ENCODE assay signal across 1 cellular context in the genomic region with DNA sequence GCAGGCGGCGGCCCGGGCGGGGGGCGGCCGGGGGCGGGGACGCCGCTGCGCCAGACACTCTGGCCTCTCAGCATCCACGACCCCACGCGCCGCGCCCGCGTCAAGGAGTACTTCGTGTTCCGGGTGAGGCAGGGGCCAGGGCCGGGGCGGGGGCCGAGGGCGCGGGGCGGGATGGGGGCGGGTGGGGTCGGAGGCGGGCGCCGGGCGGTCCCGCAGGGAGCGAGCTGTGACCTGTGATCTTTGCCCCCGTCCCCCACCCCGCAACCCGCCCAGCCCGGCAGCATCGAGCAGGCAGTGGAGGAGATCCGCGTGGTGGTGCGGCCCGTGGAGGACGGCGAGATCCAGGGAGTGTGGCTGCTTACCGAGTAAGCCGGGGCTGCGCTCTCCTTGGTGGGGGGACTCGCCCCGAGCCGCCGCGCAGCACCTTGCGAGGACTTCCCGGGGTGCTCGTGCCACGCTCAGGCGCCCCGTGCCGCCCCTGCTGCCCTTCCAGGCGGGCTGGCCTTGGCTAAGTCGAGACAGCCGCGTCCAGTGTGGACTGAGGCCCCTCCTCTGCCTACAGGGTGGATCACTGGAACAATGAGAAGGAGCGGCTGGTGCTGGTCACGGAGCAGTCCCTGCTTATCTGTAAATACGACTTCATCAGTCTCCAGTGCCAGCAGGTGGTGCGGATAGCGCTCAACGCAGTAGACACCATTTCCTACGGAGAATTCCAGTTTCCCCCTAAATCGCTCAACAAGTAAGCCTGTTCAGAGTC.
A peak's percentile ranks its signal among the peaks of the same experiment; 100 is the strongest.
TF ChIP-seq lines count a peak whose summit lies in the region.

No MANE protein-coding gene starts in this region.

TF ChIP-seq in K562, 482 proteins besides CTCF, POLR2A, EP300 and RAD21 (continued from another document and continues in another):
- TF ChIP-seq, protein P1, sequence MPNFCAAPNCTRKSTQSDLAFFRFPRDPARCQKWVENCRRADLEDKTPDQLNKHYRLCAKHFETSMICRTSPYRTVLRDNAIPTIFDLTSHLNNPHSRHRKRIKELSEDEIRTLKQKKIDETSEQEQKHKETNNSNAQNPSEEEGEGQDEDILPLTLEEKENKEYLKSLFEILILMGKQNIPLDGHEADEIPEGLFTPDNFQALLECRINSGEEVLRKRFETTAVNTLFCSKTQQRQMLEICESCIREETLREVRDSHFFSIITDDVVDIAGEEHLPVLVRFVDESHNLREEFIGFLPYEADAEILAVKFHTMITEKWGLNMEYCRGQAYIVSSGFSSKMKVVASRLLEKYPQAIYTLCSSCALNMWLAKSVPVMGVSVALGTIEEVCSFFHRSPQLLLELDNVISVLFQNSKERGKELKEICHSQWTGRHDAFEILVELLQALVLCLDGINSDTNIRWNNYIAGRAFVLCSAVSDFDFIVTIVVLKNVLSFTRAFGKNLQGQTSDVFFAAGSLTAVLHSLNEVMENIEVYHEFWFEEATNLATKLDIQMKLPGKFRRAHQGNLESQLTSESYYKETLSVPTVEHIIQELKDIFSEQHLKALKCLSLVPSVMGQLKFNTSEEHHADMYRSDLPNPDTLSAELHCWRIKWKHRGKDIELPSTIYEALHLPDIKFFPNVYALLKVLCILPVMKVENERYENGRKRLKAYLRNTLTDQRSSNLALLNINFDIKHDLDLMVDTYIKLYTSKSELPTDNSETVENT (CRISPR knock-in tag; IDR thresholded peaks at IDR 0.05): peak; percentile 64; the same call in 1 of the 2 replicates
- TF ChIP-seq DACH1 (IDR thresholded peaks at IDR 0.05; ENCODE audit: partially characterized antibody) (no peak), CAMTA2 (CRISPR knock-in tag; conservative IDR thresholded peaks at IDR 0.05) (no peak), L3MBTL2 (IDR thresholded peaks at IDR 0.05) (peak; percentile 39; the same call in 1 of the 2 replicates), ARID1B (IDR thresholded peaks at IDR 0.05) (peak; percentile 84), WHSC1 (IDR thresholded peaks at IDR 0.05; ENCODE audit: low read length) (no peak), ZC3H8 (IDR thresholded peaks at IDR 0.05) (no peak), DPF2 (IDR thresholded peaks at IDR 0.05) (peak; percentile 77), RBFOX2 (IDR thresholded peaks at IDR 0.05; ENCODE audit: low read depth, low read length) (peak; percentile 54; the same call in 1 of the 2 replicates), MYC (IDR thresholded peaks at IDR 0.05; ENCODE audit: low read depth, low read length) (no peak), MYC (CRISPR knock-in tag; IDR thresholded peaks at IDR 0.05; ENCODE audit: borderline replicate concordance, low read depth) (peak; percentile 27; the same call in 1 of the 2 replicates), ZNF263 (CRISPR knock-in tag; IDR thresholded peaks at IDR 0.05; ENCODE audit: borderline replicate concordance) (0 out of 2 replicates have a peak, but pooled peaks have one; percentile 14), POLR2G (IDR thresholded peaks at IDR 0.05; ENCODE audit: low read depth, low read length) (no peak; the same call in none of the 2 replicates), ATF7 (IDR thresholded peaks at IDR 0.05) (peak; percentile 57; the same call in 1 of the 2 replicates), KAT7 (CRISPR knock-in tag; IDR thresholded peaks at IDR 0.05; ENCODE audit: borderline replicate concordance) (no peak), TEAD1 (CRISPR knock-in tag; IDR thresholded peaks at IDR 0.05) (peak in 1 of 2 experiments; percentile 45; a peak in 1 of 4 replicates), MEIS2 (IDR thresholded peaks at IDR 0.05; ENCODE audit: partially characterized antibody) (peak; percentile 60), PTRF (tag; IDR thresholded peaks at IDR 0.05) (no peak), GATA2 (CRISPR knock-in tag; IDR thresholded peaks at IDR 0.05) (peak; percentile 74), NFATC3 (IDR thresholded peaks at IDR 0.05) (no peak), SIN3A (IDR thresholded peaks at IDR 0.05; ENCODE audit: borderline replicate concordance in 2 of 2, control insufficient read depth in 1 of 2, low read depth in 2 of 2, low read length in 2 of 2) (peak in 1 of 2 experiments; percentile 47; a peak in 1 of 4 replicates), SRSF7 (optimal IDR thresholded peaks at IDR 0.05; ENCODE audit: low read depth, low read length) (no peak), CBFA2T2 (conservative IDR thresholded peaks at IDR 0.05) (peak; percentile 65), TCF7L2 (IDR thresholded peaks at IDR 0.05; ENCODE audit: low read depth, low read length) (no peak), MIER1 (IDR thresholded peaks at IDR 0.05; ENCODE audit: low read depth) (no peak), HDAC2 (IDR thresholded peaks at IDR 0.05) (no peak), RBBP5 (IDR thresholded peaks at IDR 0.05; ENCODE audit: borderline replicate concordance, insufficient read depth, low read length, poor library complexity, severe bottlenecking) (peak; percentile 79), TAL1 (IDR thresholded peaks at IDR 0.05) (peak; percentile 80), ZNF282 (CRISPR knock-in tag; IDR thresholded peaks at IDR 0.05) (no peak), DMBX1 (CRISPR knock-in tag; IDR thresholded peaks at IDR 0.05; ENCODE audit: borderline replicate concordance) (0 out of 2 replicates have a peak, but pooled peaks have one; percentile 30), ATF1 (CRISPR knock-in tag; IDR thresholded peaks at IDR 0.05) (no peak), ATF1 (tag; IDR thresholded peaks at IDR 0.05) (peak; percentile 46), ZKSCAN3 (CRISPR knock-in tag; IDR thresholded peaks at IDR 0.05) (no peak), CHD2 (IDR thresholded peaks at IDR 0.05; ENCODE audit: low read depth, low read length) (no peak), POLR2AphosphoS5 (IDR thresholded peaks at IDR 0.05; ENCODE audit: control insufficient read depth, insufficient read depth, low read depth, low read length) (peak; percentile 65), SP1 (CRISPR knock-in tag; IDR thresholded peaks at IDR 0.05) (0 out of 2 replicates have a peak, but pooled peaks have one; percentile 30), ZFX (CRISPR knock-in tag; IDR thresholded peaks at IDR 0.05) (peak; percentile 28), STAG1 (CRISPR knock-in tag; IDR thresholded peaks at IDR 0.05; ENCODE audit: borderline replicate concordance) (no peak), BCOR (IDR thresholded peaks at IDR 0.05) (peak; percentile 48), ZC3H11A (IDR thresholded peaks at IDR 0.05; ENCODE audit: low read depth, low read length) (no peak), ZNF584 (CRISPR knock-in tag; IDR thresholded peaks at IDR 0.05; ENCODE audit: low read depth) (no peak), HSF4 (CRISPR knock-in tag; IDR thresholded peaks at IDR 0.05; ENCODE audit: borderline replicate concordance) (no peak), TEAD4 (IDR thresholded peaks at IDR 0.05; ENCODE audit: low read length) (peak; percentile 78), TEAD4 (CRISPR knock-in tag; IDR thresholded peaks at IDR 0.05; ENCODE audit: borderline replicate concordance) (no peak), GATAD2A (IDR thresholded peaks at IDR 0.05) (0 out of 2 replicates have a peak, but pooled peaks have one; percentile 30)
- TF ChIP-seq, protein P2, sequence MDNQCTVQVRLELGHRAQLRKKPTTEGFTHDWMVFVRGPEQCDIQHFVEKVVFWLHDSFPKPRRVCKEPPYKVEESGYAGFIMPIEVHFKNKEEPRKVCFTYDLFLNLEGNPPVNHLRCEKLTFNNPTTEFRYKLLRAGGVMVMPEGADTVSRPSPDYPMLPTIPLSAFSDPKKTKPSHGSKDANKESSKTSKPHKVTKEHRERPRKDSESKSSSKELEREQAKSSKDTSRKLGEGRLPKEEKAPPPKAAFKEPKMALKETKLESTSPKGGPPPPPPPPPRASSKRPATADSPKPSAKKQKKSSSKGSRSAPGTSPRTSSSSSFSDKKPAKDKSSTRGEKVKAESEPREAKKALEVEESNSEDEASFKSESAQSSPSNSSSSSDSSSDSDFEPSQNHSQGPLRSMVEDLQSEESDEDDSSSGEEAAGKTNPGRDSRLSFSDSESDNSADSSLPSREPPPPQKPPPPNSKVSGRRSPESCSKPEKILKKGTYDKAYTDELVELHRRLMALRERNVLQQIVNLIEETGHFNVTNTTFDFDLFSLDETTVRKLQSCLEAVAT (IDR thresholded peaks at IDR 0.05): peak in 1 of 2 experiments; percentile 82; a peak in 2 of 4 replicates
- TF ChIP-seq, protein P3, sequence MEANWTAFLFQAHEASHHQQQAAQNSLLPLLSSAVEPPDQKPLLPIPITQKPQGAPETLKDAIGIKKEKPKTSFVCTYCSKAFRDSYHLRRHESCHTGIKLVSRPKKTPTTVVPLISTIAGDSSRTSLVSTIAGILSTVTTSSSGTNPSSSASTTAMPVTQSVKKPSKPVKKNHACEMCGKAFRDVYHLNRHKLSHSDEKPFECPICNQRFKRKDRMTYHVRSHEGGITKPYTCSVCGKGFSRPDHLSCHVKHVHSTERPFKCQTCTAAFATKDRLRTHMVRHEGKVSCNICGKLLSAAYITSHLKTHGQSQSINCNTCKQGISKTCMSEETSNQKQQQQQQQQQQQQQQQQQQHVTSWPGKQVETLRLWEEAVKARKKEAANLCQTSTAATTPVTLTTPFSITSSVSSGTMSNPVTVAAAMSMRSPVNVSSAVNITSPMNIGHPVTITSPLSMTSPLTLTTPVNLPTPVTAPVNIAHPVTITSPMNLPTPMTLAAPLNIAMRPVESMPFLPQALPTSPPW (CRISPR knock-in tag; IDR thresholded peaks at IDR 0.05): peak; percentile 28; the same call in 1 of the 2 replicates
- TF ChIP-seq, protein P4, sequence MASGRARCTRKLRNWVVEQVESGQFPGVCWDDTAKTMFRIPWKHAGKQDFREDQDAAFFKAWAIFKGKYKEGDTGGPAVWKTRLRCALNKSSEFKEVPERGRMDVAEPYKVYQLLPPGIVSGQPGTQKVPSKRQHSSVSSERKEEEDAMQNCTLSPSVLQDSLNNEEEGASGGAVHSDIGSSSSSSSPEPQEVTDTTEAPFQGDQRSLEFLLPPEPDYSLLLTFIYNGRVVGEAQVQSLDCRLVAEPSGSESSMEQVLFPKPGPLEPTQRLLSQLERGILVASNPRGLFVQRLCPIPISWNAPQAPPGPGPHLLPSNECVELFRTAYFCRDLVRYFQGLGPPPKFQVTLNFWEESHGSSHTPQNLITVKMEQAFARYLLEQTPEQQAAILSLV (tag; IDR thresholded peaks at IDR 0.05): no peak
- TF ChIP-seq, protein P5, sequence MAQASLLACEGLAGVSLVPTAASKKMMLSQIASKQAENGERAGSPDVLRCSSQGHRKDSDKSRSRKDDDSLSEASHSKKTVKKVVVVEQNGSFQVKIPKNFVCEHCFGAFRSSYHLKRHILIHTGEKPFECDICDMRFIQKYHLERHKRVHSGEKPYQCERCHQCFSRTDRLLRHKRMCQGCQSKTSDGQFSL (CRISPR knock-in tag; IDR thresholded peaks at IDR 0.05): peak; percentile 81; the same call in 1 of the 2 replicates
- TF ChIP-seq, protein P5 (tag; IDR thresholded peaks at IDR 0.05): no peak
- TF ChIP-seq, protein P6, sequence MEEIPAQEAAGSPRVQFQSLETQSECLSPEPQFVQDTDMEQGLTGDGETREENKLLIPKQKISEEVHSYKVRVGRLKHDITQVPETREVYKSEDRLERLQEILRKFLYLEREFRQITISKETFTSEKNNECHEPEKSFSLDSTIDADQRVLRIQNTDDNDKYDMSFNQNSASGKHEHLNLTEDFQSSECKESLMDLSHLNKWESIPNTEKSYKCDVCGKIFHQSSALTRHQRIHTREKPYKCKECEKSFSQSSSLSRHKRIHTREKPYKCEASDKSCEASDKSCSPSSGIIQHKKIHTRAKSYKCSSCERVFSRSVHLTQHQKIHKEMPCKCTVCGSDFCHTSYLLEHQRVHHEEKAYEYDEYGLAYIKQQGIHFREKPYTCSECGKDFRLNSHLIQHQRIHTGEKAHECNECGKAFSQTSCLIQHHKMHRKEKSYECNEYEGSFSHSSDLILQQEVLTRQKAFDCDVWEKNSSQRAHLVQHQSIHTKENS (CRISPR knock-in tag; IDR thresholded peaks at IDR 0.05): no peak
- TF ChIP-seq, protein P7, sequence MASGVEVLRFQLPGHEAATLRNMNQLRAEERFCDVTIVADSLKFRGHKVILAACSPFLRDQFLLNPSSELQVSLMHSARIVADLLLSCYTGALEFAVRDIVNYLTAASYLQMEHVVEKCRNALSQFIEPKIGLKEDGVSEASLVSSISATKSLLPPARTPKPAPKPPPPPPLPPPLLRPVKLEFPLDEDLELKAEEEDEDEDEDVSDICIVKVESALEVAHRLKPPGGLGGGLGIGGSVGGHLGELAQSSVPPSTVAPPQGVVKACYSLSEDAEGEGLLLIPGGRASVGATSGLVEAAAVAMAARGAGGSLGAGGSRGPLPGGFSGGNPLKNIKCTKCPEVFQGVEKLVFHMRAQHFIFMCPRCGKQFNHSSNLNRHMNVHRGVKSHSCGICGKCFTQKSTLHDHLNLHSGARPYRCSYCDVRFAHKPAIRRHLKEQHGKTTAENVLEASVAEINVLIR (CRISPR knock-in tag; IDR thresholded peaks at IDR 0.05): no peak
- TF ChIP-seq, protein P8, sequence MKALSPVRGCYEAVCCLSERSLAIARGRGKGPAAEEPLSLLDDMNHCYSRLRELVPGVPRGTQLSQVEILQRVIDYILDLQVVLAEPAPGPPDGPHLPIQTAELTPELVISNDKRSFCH (CRISPR knock-in tag; IDR thresholded peaks at IDR 0.05): no peak
- TF ChIP-seq, protein P8 (tag; IDR thresholded peaks at IDR 0.05): no peak
- TF ChIP-seq, protein P9, sequence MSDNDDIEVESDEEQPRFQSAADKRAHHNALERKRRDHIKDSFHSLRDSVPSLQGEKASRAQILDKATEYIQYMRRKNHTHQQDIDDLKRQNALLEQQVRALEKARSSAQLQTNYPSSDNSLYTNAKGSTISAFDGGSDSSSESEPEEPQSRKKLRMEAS (CRISPR knock-in tag; IDR thresholded peaks at IDR 0.05): no peak
- TF ChIP-seq, protein P10, sequence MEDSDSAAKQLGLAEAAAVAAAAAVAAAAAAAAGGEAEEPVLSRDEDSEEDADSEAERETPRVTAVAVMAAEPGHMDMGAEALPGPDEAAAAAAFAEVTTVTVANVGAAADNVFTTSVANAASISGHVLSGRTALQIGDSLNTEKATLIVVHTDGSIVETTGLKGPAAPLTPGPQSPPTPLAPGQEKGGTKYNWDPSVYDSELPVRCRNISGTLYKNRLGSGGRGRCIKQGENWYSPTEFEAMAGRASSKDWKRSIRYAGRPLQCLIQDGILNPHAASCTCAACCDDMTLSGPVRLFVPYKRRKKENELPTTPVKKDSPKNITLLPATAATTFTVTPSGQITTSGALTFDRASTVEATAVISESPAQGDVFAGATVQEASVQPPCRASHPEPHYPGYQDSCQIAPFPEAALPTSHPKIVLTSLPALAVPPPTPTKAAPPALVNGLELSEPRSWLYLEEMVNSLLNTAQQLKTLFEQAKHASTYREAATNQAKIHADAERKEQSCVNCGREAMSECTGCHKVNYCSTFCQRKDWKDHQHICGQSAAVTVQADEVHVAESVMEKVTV (CRISPR knock-in tag; IDR thresholded peaks at IDR 0.05): no peak
- TF ChIP-seq, protein P11, sequence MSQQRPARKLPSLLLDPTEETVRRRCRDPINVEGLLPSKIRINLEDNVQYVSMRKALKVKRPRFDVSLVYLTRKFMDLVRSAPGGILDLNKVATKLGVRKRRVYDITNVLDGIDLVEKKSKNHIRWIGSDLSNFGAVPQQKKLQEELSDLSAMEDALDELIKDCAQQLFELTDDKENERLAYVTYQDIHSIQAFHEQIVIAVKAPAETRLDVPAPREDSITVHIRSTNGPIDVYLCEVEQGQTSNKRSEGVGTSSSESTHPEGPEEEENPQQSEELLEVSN (IDR thresholded peaks at IDR 0.05; ENCODE audit: borderline replicate concordance in 1 of 2, extremely low read depth in 1 of 2, insufficient read depth in 1 of 2, insufficient read length in 1 of 2, low read depth in 1 of 2, low read length in 1 of 2, poor library complexity in 1 of 2, severe bottlenecking in 1 of 2): peak in 1 of 2 experiments; percentile 20
